ENCODE assay signal across 2 cellular contexts in the genomic region with DNA sequence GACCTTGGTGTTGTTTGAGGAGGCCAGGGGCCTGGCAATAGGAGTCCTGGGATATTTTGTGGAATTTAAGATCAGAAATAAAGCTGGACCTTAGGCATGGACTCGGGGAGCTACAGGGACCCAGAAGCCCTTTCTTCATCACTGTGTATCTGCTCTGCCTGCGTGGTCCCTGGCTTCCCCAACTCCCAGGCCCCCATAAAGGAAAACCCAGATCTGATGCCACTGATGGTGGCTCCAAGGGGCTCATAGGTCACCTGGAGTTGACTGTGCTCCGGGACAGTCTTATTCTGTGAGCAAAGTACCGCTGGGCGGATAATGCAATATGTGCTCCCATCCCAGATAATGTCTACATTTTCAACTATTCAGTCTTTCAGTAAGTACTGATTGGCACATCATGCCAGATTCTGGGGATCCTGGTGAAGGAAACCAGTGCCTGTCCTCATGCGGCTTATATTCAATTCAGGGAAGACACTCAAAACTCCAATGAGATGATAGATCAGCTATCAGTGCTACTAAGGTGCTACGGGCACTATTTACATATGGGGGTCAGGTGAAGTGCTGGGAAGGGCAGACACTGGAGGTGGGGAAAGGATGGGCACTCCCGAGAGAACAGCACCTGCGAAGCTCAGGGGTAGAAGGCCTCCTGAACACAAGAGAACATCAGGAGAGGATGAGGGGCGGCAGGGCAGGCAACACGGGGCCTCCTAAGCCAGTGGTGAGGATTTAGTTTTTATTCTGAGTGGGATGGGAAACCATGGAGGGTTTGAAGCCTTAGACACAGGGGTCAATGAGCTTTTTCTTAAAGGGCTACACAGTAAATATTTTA.
TF ChIP-seq lines count a peak whose summit lies in the region.

No MANE protein-coding gene starts in this region.

TF ChIP-seq in IMR-90, 13 proteins besides CTCF, POLR2A, EP300 and RAD21 (continued from another document):
- TF ChIP-seq MAFK (IDR thresholded peaks at IDR 0.05; ENCODE audit: low read depth, low read length) (no peak), FOS (IDR thresholded peaks at IDR 0.05; ENCODE audit: low read depth, low read length) (no peak), MXI1 (IDR thresholded peaks at IDR 0.05; ENCODE audit: borderline replicate concordance, low read depth, low read length) (no peak), NFE2L2 (IDR thresholded peaks at IDR 0.05; ENCODE audit: low read depth, low read length) (no peak), RFX5 (IDR thresholded peaks at IDR 0.05; ENCODE audit: low read depth, low read length) (no peak), ELK1 (IDR thresholded peaks at IDR 0.05; ENCODE audit: borderline replicate concordance, low read depth, low read length) (no peak), CHD1 (IDR thresholded peaks at IDR 0.05; ENCODE audit: low read depth, low read length) (no peak), CEBPB (IDR thresholded peaks at IDR 0.05; ENCODE audit: low read depth, low read length) (no peak), BHLHE40 (IDR thresholded peaks at IDR 0.05; ENCODE audit: low read depth, low read length) (no peak), SMC3 (IDR thresholded peaks at IDR 0.05; ENCODE audit: low read depth, low read length) (no peak)
- TF ChIP-seq, protein P1, sequence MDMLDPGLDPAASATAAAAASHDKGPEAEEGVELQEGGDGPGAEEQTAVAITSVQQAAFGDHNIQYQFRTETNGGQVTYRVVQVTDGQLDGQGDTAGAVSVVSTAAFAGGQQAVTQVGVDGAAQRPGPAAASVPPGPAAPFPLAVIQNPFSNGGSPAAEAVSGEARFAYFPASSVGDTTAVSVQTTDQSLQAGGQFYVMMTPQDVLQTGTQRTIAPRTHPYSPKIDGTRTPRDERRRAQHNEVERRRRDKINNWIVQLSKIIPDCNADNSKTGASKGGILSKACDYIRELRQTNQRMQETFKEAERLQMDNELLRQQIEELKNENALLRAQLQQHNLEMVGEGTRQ (IDR thresholded peaks at IDR 0.05; ENCODE audit: low read depth, low read length), result no peak

TF ChIP-seq in HEK293T, 16 proteins besides CTCF, POLR2A, EP300 and RAD21 (continued from another document):
- no peak for TF ChIP-seq ZNF384 (IDR thresholded peaks at IDR 0.05)
- no peak for TF ChIP-seq FOXM1 (IDR thresholded peaks at IDR 0.05; ENCODE audit: borderline replicate concordance)
- TF ChIP-seq NFRKB (IDR thresholded peaks at IDR 0.05), result no peak
- TF ChIP-seq FOXK2 (IDR thresholded peaks at IDR 0.05), result no peak
- TF ChIP-seq SUZ12 (IDR thresholded peaks at IDR 0.05), result no peak
- no peak for TF ChIP-seq PKNOX1 (IDR thresholded peaks at IDR 0.05)
- TF ChIP-seq LEF1 (IDR thresholded peaks at IDR 0.05; ENCODE audit: borderline replicate concordance), result no peak
- no peak for TF ChIP-seq SP1 (IDR thresholded peaks at IDR 0.05)
- TF ChIP-seq FOXA1 (IDR thresholded peaks at IDR 0.05), result no peak
- no peak for TF ChIP-seq CTBP1 (IDR thresholded peaks at IDR 0.05; ENCODE audit: borderline replicate concordance)
- TF ChIP-seq BHLHE40 (IDR thresholded peaks at IDR 0.05; ENCODE audit: borderline replicate concordance), result no peak
